4 cellular contexts compared by ENCODE assay signal in genomic region chr22:17774206-17774927, GRCh38.
TF ChIP-seq lines count a peak whose summit lies in the region.

Gene BID, minus strand, starts transcription at chr22:17774469. Its CDS starts 24,353 bp downstream, at chr22:17750116.

TF ChIP-seq in A549, 52 proteins besides CTCF, POLR2A, EP300 and RAD21:
- TF ChIP-seq POLR2AphosphoS2 (conservative IDR thresholded peaks at IDR 0.05; ENCODE audit: low read length) (no peak), MYC (IDR thresholded peaks at IDR 0.05; ENCODE audit: borderline replicate concordance, low read length) (peak; percentile 6; the same call in 1 of the 2 replicates)
TF ChIP-seq in A549: peak in this region for 1.

TF ChIP-seq in IMR-90, 13 proteins besides CTCF, POLR2A, EP300 and RAD21:
- no peak for TF ChIP-seq USF2 (IDR thresholded peaks at IDR 0.05; ENCODE audit: low read depth, low read length)
- no peak for TF ChIP-seq MAZ (IDR thresholded peaks at IDR 0.05; ENCODE audit: borderline replicate concordance, low read depth, low read length)
- TF ChIP-seq BHLHE40 (IDR thresholded peaks at IDR 0.05; ENCODE audit: low read depth, low read length) = no peak
- TF ChIP-seq MAFK (IDR thresholded peaks at IDR 0.05; ENCODE audit: low read depth, low read length) = no peak
- no peak for TF ChIP-seq SMC3 (IDR thresholded peaks at IDR 0.05; ENCODE audit: low read depth, low read length)
- TF ChIP-seq RFX5 (IDR thresholded peaks at IDR 0.05; ENCODE audit: low read depth, low read length) = no peak
- TF ChIP-seq CHD1 (IDR thresholded peaks at IDR 0.05; ENCODE audit: low read depth, low read length) = no peak
- no peak for TF ChIP-seq MXI1 (IDR thresholded peaks at IDR 0.05; ENCODE audit: borderline replicate concordance, low read depth, low read length)
- TF ChIP-seq FOS (IDR thresholded peaks at IDR 0.05; ENCODE audit: low read depth, low read length) = no peak
- TF ChIP-seq NFE2L2 (IDR thresholded peaks at IDR 0.05; ENCODE audit: low read depth, low read length) = no peak
- no peak for TF ChIP-seq RCOR1 (IDR thresholded peaks at IDR 0.05; ENCODE audit: insufficient replicate concordance, low read length)
- TF ChIP-seq ELK1 (IDR thresholded peaks at IDR 0.05; ENCODE audit: borderline replicate concordance, low read depth, low read length) = no peak
- TF ChIP-seq CEBPB (IDR thresholded peaks at IDR 0.05; ENCODE audit: low read depth, low read length) = no peak

TF ChIP-seq in WTC11, 78 proteins besides CTCF, POLR2A, EP300 and RAD21:
- TF ChIP-seq FOXP4 (CRISPR knock-in tag; IDR thresholded peaks at IDR 0.05) (peak; percentile 55; the same call in 1 of the 2 replicates), ZNF232 (CRISPR knock-in tag; IDR thresholded peaks at IDR 0.05) (no peak)

TF ChIP-seq in H1, 55 proteins besides CTCF, POLR2A, EP300 and RAD21:
- TF ChIP-seq PHF8 (conservative IDR thresholded peaks at IDR 0.05; ENCODE audit: low read depth, low read length) = peak; percentile 64
- TF ChIP-seq USF2 (IDR thresholded peaks at IDR 0.05; ENCODE audit: low read length) = no peak
- TF ChIP-seq SRF (IDR thresholded peaks at IDR 0.05; ENCODE audit: low read depth, low read length) = no peak
- TF ChIP-seq TAF1 (IDR thresholded peaks at IDR 0.05; ENCODE audit: low read depth, low read length) = peak; percentile 20; the same call in 1 of the 2 replicates
- no peak for TF ChIP-seq CTBP2 (IDR thresholded peaks at IDR 0.05; ENCODE audit: borderline replicate concordance, insufficient read depth, insufficient read length, low read length)
- no peak for TF ChIP-seq JUND (IDR thresholded peaks at IDR 0.05; ENCODE audit: low read length)
- peak; percentile 48 for TF ChIP-seq KDM4A (IDR thresholded peaks at IDR 0.05; ENCODE audit: low read depth, low read length, severe bottlenecking)
